In the genomic region with DNA sequence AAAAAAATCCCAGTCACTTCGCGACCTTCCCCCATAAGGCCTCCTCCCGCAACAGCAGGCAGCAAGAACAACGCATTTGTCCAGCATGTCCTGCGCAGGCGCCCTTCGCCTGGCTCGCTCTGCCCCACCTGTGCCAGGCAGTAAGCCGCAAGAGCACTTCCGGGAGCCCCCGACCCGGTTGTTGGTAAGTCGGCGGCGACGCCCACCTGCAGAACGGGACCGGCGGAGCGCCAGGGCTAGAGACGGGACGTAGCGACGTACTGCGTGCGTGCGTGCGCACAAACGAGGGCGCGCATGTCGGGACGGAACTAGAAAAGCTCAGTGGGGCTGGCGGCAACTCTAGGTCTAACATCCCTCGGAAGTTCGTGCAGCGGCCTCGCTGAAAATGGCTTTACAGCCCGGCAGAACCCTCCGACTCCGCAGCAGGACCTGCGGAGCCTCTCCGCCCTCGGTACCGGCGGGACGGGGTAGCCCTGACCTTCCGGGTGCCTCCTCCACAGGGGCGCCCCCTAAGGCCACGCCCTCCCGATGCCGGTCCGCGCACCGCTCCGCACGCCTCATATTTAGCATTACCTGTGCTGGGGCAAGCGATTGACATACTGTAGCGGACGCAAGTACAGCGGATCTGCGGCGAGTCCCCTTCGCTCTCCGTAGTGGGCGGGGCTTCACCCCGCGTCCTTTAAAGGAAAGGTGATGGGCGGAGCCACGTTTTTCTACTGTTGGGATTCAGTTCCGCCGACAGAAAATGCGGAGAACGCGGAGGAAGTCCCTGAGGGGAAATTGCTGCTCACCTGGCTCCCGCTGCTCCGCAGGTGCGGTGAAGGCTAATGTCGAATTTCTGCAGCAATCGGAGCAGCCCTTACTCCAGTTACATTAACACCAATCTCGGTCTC, we compare ENCODE assay signal across 1 cellular context.
TF ChIP-seq lines count a peak whose summit lies in the region.

MTIF3 (minus strand) TSS at position 629 of the 893 bp plus-strand sequence. CDS start 10,116 bp downstream, outside the sequence.

TF ChIP-seq in K562, 482 proteins besides CTCF, POLR2A, EP300 and RAD21 (continued from another document and continues in another):
- TF ChIP-seq E2F8 (IDR thresholded peaks at IDR 0.05; ENCODE audit: low read depth, partially characterized antibody) = no peak
- peak; percentile 73 for TF ChIP-seq TAF1 (IDR thresholded peaks at IDR 0.05; ENCODE audit: control insufficient read depth, extremely low read depth, insufficient read depth, low read length, severe bottlenecking)
- no peak for TF ChIP-seq GATAD2A (IDR thresholded peaks at IDR 0.05)
- no peak for TF ChIP-seq CBX2 (IDR thresholded peaks at IDR 0.05; ENCODE audit: insufficient read depth, low read length, poor library complexity, severe bottlenecking)
- TF ChIP-seq RBBP5 (IDR thresholded peaks at IDR 0.05; ENCODE audit: borderline replicate concordance, insufficient read depth, low read length, poor library complexity, severe bottlenecking) = peak; percentile 95
- TF ChIP-seq CREM (IDR thresholded peaks at IDR 0.05; ENCODE audit: low read depth) = peak; percentile 59
- peak; percentile 53; the same call in 1 of the 2 replicates for TF ChIP-seq ZNF12 (CRISPR knock-in tag; IDR thresholded peaks at IDR 0.05)
- no peak for TF ChIP-seq ZNF507 (tag; conservative IDR thresholded peaks at IDR 0.05)
- TF ChIP-seq SP2 (IDR thresholded peaks at IDR 0.05; ENCODE audit: extremely low read depth, low read depth, low read length, poor library complexity, severe bottlenecking) = no peak
- no peak for TF ChIP-seq PHTF2 (CRISPR knock-in tag; IDR thresholded peaks at IDR 0.05)
- TF ChIP-seq MGA (IDR thresholded peaks at IDR 0.05) = peak; percentile 19; the same call in 1 of the 2 replicates
- TF ChIP-seq KHSRP (IDR thresholded peaks at IDR 0.05) = no peak
- TF ChIP-seq SP1 (CRISPR knock-in tag; IDR thresholded peaks at IDR 0.05) = peak; percentile 84
- 0 out of 2 replicates have a peak, but pooled peaks have one; percentile 18 for TF ChIP-seq SOX6 (IDR thresholded peaks at IDR 0.05)
- TF ChIP-seq RBM15 (IDR thresholded peaks at IDR 0.05; ENCODE audit: insufficient read depth, low read length) = no peak
- TF ChIP-seq RNF219 (CRISPR knock-in tag; IDR thresholded peaks at IDR 0.05) = no peak
- TF ChIP-seq MTF1 (CRISPR knock-in tag; IDR thresholded peaks at IDR 0.05; ENCODE audit: borderline replicate concordance) = no peak
- peak; percentile 34; the same call in 1 of the 2 replicates for TF ChIP-seq POLR2AphosphoS5 (IDR thresholded peaks at IDR 0.05; ENCODE audit: control insufficient read depth, insufficient read depth, low read depth, low read length)
- TF ChIP-seq RUNX1 (IDR thresholded peaks at IDR 0.05; ENCODE audit: low read depth) = no peak
- no peak for TF ChIP-seq USF2 (CRISPR knock-in tag; IDR thresholded peaks at IDR 0.05)
- TF ChIP-seq KLF1 (tag; IDR thresholded peaks at IDR 0.05) = peak; percentile 44; the same call in 1 of the 2 replicates
- TF ChIP-seq ZNF41 (CRISPR knock-in tag; conservative IDR thresholded peaks at IDR 0.05) = no peak
- peak; percentile 35 for TF ChIP-seq CCNT2 (IDR thresholded peaks at IDR 0.05; ENCODE audit: borderline replicate concordance, extremely low read depth, insufficient read length, low read depth, low read length)
- no peak for TF ChIP-seq NCOA1 (IDR thresholded peaks at IDR 0.05; ENCODE audit: low read depth)
- no peak for TF ChIP-seq ZNF347 (CRISPR knock-in tag; IDR thresholded peaks at IDR 0.05; ENCODE audit: low read depth)
- no peak for TF ChIP-seq BRCA1 (IDR thresholded peaks at IDR 0.05)
- TF ChIP-seq BRCA1 (CRISPR knock-in tag; IDR thresholded peaks at IDR 0.05) = no peak
- peak; percentile 22; the same call in 1 of the 2 replicates for TF ChIP-seq VEZF1 (CRISPR knock-in tag; IDR thresholded peaks at IDR 0.05)
- TF ChIP-seq FOXA3 (CRISPR knock-in tag; conservative IDR thresholded peaks at IDR 0.05 in 1 of 2, IDR thresholded peaks at IDR 0.05 in 1 of 2) = no peak
- peak; percentile 23; the same call in 1 of the 2 replicates for TF ChIP-seq BACH1 (tag; IDR thresholded peaks at IDR 0.05)
- TF ChIP-seq MAFF (IDR thresholded peaks at IDR 0.05; ENCODE audit: low read length) = no peak
- TF ChIP-seq CHD1 (IDR thresholded peaks at IDR 0.05; ENCODE audit: low read length) = peak; percentile 3
- no peak for TF ChIP-seq ZNF780A (CRISPR knock-in tag; IDR thresholded peaks at IDR 0.05)
- no peak for TF ChIP-seq EZH2 (IDR thresholded peaks at IDR 0.05; ENCODE audit: borderline replicate concordance, low read depth, low read length)
- peak; percentile 88 for TF ChIP-seq SUPT5H (IDR thresholded peaks at IDR 0.05)
- no peak; the same call in 1 of the 2 replicates for TF ChIP-seq KLF16 (IDR thresholded peaks at IDR 0.05)
- TF ChIP-seq NCOA2 (IDR thresholded peaks at IDR 0.05; ENCODE audit: partially characterized antibody in 2 of 2) = no peak
- no peak for TF ChIP-seq HDGF (IDR thresholded peaks at IDR 0.05)
- TF ChIP-seq LARP7 (IDR thresholded peaks at IDR 0.05) = no peak
- TF ChIP-seq PML (IDR thresholded peaks at IDR 0.05; ENCODE audit: low read length) = 0 out of 2 replicates have a peak, but pooled peaks have one; percentile 19
